Comparison of ENCODE assay signal across 20 cellular contexts in genomic region chr3:374459-374858, GRCh38.
A peak's percentile ranks its signal among the peaks of the same experiment; 100 is the strongest.
DNase-seq lines count a peak whose midpoint lies in the region; ATAC-seq, FAIRE-seq and TF ChIP-seq lines count a peak whose summit lies in the region.
"Had no signal": no experiment of that assay in that cellular context is flagged by ENCODE, and none has a peak within 500 bp of the region (broad histone marks: within the 10 kb centered on the region; RNA-seq: fewer than 3 reads in every experiment).

No MANE protein-coding gene starts in this region.

- no peak overlapping the region for H3K4me3 ChIP-seq in liver (ENCODE audit: low read depth in 1 of 3, low read length in 3 of 3)
- no peak overlapping the region for H3K4me3 ChIP-seq in HepG2 (replicated peaks in 1 of 3; ENCODE audit: insufficient read depth in 1 of 3, low read depth in 2 of 3, low read length in 3 of 3)
- no peak overlapping the region for H3K4me3 ChIP-seq in left ventricle myocardium inferior
- H3K4me3 ChIP-seq: GM23248 had no signal

- no peaks in the 10 kb centered on the region for H3K27me3 Mint-ChIP-seq in activated T-cell treated with anti-CD3 and anti-CD28 coated beads, Interleukin-2, amount 50 U/mL, for 4 hours (ENCODE audit: low read depth)

- H3K79me2 ChIP-seq in HepG2 (ENCODE audit: insufficient read depth, low read length): no peaks in the 10 kb centered on the region

- intact Hi-C loops in HepG2 (cut with micrococcal nuclease; ENCODE audit: unreplicated experiment): no loop called here
- intact Hi-C loops in left ventricle myocardium inferior (cut with micrococcal nuclease): no loop called here

- H4K20me1 ChIP-seq in HepG2 (ENCODE audit: insufficient read depth, low read length): no peaks in the 10 kb centered on the region

- ATAC-seq in HepG2 (no peak), left lobe of liver (peak; percentile 80), HG03442 (IDR thresholded peaks at IDR 0.05; ENCODE audit: unreplicated experiment) (no peak), GM18907 (IDR thresholded peaks at IDR 0.05; ENCODE audit: unreplicated experiment) (no peak)
- ATAC-seq in activated T-cell treated with anti-CD3 and anti-CD28 coated beads, Interleukin-2, amount 50 U/mL, for 4 hours: no peak

- H3K36me3 Mint-ChIP-seq in activated T-cell treated with anti-CD3 and anti-CD28 coated beads, Interleukin-2, amount 50 U/mL, for 4 hours (ENCODE audit: insufficient read depth): no peaks in the 10 kb centered on the region
- H3K36me3 Mint-ChIP-seq: CD4-positive, alpha-beta memory T cell had no signal

- CTCF ChIA-PET in HepG2 (lab: Yijun Ruan, JAX; ENCODE audit: low intra/inter-chr PET ratio, low total read pairs): no interaction called here

- BruUV-seq in HepG2 (replicated peaks; lab: Mats Ljungman, UMichigan): no TSS peak

- no peak for FAIRE-seq in HepG2 (lab: Jason Lieb, UNC)
- FAIRE-seq: GM12891, GM18507, H1 had no signal

- H3K27ac ChIP-seq in liver (ENCODE audit: low read depth in 1 of 2, low read length in 2 of 2) (no peak overlapping the region), HepG2 (ENCODE audit: extremely low read length, insufficient read depth, low read length) (no peak overlapping the region), left ventricle myocardium inferior (replicated peaks) (peak overlapping the region; percentile 68)
- H3K27ac ChIP-seq: GM23248 had no signal

- no peaks in the 10 kb centered on the region for H3K27me3 ChIP-seq in liver (ENCODE audit: control insufficient read depth in 4 of 4, insufficient read depth in 4 of 4, low read length in 3 of 4)
- H3K27me3 ChIP-seq in HepG2 (ENCODE audit: control insufficient read depth in 1 of 2, insufficient read depth in 2 of 2, low read length in 2 of 2): no peaks in the 10 kb centered on the region; a peak in 1 of 5 replicates
- no peaks in the 10 kb centered on the region for H3K27me3 ChIP-seq in left ventricle myocardium inferior (ENCODE audit: low read depth)

- DNase-seq in HepG2 (ENCODE audit: low spot score): no peak
- DNase-seq in left ventricle myocardium inferior: no peak
- no peak for DNase-seq in left lobe of liver (ENCODE audit: low spot score)
- no peak for DNase-seq in activated T-cell treated with anti-CD3 and anti-CD28 coated beads, Interleukin-2, amount 50 U/mL, for 4 hours
- DNase-seq: C1 segment of cervical spinal cord; Calu3; CD4-positive, alpha-beta memory T cell; COR-L47; DMS53; DMS79 treated with DMSO at 0.1 percent for 48 hours; GF-D8; GM23248; H7; HCEC 1CT had no signal

- H3K9me3 ChIP-seq in liver (ENCODE audit: control insufficient read depth in 4 of 4, low read length in 3 of 4) (no peaks in the 10 kb centered on the region), HepG2 (ENCODE audit: low read length) (no peaks in the 10 kb centered on the region), left ventricle myocardium inferior (replicated peaks) (peaks cover 14% of the 10 kb centered on the region)

- H3K4me1 ChIP-seq in liver (ENCODE audit: control insufficient read depth in 4 of 4, insufficient read depth in 4 of 4, low read length in 3 of 4) (peaks cover 0 to 3% (median 0%) of the 10 kb centered on the region in 4 donors), HepG2 (ENCODE audit: insufficient read depth, low read length) (no peaks in the 10 kb centered on the region), left ventricle myocardium inferior (peaks cover 17% of the 10 kb centered on the region)

- peaks cover 15% of the 10 kb centered on the region for H3K9me3 Mint-ChIP-seq in activated T-cell treated with anti-CD3 and anti-CD28 coated beads, Interleukin-2, amount 50 U/mL, for 4 hours

- H3K4me2 ChIP-seq in HepG2 (ENCODE audit: low read depth, low read length): no peak overlapping the region

- H2AFZ ChIP-seq in HepG2 (ENCODE audit: low read length): no peak overlapping the region
- H2AFZ ChIP-seq: GM23248 had no signal

- no peak for TF ChIP-seq POLR2A in HepG2 (IDR thresholded peaks at IDR 0.05; ENCODE audit: insufficient read depth in 1 of 2, low read depth in 2 of 2, low read length in 2 of 2)

- WGBS in liver: 8% methylated on average over 1 of the region's 1 CpG
- WGBS in HepG2 (ENCODE audit: low lambda C conversion rate): 0% methylated on average over 1 of the region's 1 CpG

- H3K36me3 ChIP-seq in liver (ENCODE audit: control insufficient read depth in 4 of 4, insufficient read depth in 3 of 4, low read depth in 1 of 4, low read length in 3 of 4) (no peaks in the 10 kb centered on the region), HepG2 (replicated peaks in 1 of 2; ENCODE audit: control insufficient read depth in 1 of 2, insufficient read depth in 2 of 2, low read length in 2 of 2) (no peaks in the 10 kb centered on the region), left ventricle myocardium inferior (no peaks in the 10 kb centered on the region)

- in situ Hi-C loops in HepG2 (cut with HindIII; ENCODE audit: extremely low pct_ligation_motif_present, low pct_unique_long_range_greater_than_20kb): no loop called here

- H3K4me1 Mint-ChIP-seq in activated T-cell treated with anti-CD3 and anti-CD28 coated beads, Interleukin-2, amount 50 U/mL, for 4 hours (ENCODE audit: low read depth): no peaks in the 10 kb centered on the region
- H3K4me1 Mint-ChIP-seq: CD4-positive, alpha-beta memory T cell had no signal

- TF ChIP-seq EP300 in HepG2 (IDR thresholded peaks at IDR 0.05; ENCODE audit: low read depth in 2 of 2, low read length in 2 of 2) (no peak), HepG2 (CRISPR knock-in tag; IDR thresholded peaks at IDR 0.05; ENCODE audit: borderline replicate concordance) (no peak)

- POLR2A ChIA-PET in HepG2 (lab: Yijun Ruan, JAX): no interaction called here

- H3K4me3 Mint-ChIP-seq in activated T-cell treated with anti-CD3 and anti-CD28 coated beads, Interleukin-2, amount 50 U/mL, for 4 hours: no peak overlapping the region
- H3K4me3 Mint-ChIP-seq: CD4-positive, alpha-beta memory T cell had no signal

- H3K9ac ChIP-seq in liver (ENCODE audit: low read depth in 1 of 2, low read length in 2 of 2) (no peak overlapping the region), HepG2 (ENCODE audit: insufficient read depth, low read depth, low read length) (no peak overlapping the region)
- H3K9ac ChIP-seq: GM23248 had no signal

- TF ChIP-seq CTCF in liver (IDR thresholded peaks at IDR 0.05; ENCODE audit: low read depth, low read length, missing input control) (no peak), HepG2 (CRISPR knock-in tag; IDR thresholded peaks at IDR 0.05) (no peak), left ventricle myocardium inferior (IDR thresholded peaks at IDR 0.05; ENCODE audit: borderline replicate concordance) (no peak)

- TF ChIP-seq RAD21 in liver (IDR thresholded peaks at IDR 0.05): no peak
- no peak for TF ChIP-seq RAD21 in HepG2 (CRISPR knock-in tag; IDR thresholded peaks at IDR 0.05)

TF ChIP-seq in liver, 16 proteins besides CTCF, POLR2A, EP300 and RAD21 (continues in another document):
- no peak for TF ChIP-seq MAX (IDR thresholded peaks at IDR 0.05)
- no peak for TF ChIP-seq SP1 (IDR thresholded peaks at IDR 0.05)
- no peak for TF ChIP-seq EGR1 (IDR thresholded peaks at IDR 0.05; ENCODE audit: low read depth in 2 of 2)
- no peak for TF ChIP-seq ZBTB33 (IDR thresholded peaks at IDR 0.05)
- no peak for TF ChIP-seq ATF3 (IDR thresholded peaks at IDR 0.05)

TF ChIP-seq in HepG2, 621 proteins besides CTCF, POLR2A, EP300 and RAD21:
- TF ChIP-seq ZNF333 (CRISPR knock-in tag; IDR thresholded peaks at IDR 0.05; ENCODE audit: borderline replicate concordance) (no peak), PAWR (CRISPR knock-in tag; IDR thresholded peaks at IDR 0.05; ENCODE audit: borderline replicate concordance) (no peak), ZNF781 (CRISPR knock-in tag; IDR thresholded peaks at IDR 0.05; ENCODE audit: borderline replicate concordance, not compliant biosample characterization) (no peak), KAT7 (CRISPR knock-in tag; IDR thresholded peaks at IDR 0.05; ENCODE audit: borderline replicate concordance) (no peak), SNAI1 (CRISPR knock-in tag; IDR thresholded peaks at IDR 0.05; ENCODE audit: borderline replicate concordance) (no peak), ZNF556 (CRISPR knock-in tag; IDR thresholded peaks at IDR 0.05; ENCODE audit: borderline replicate concordance) (no peak), ZNF263 (CRISPR knock-in tag; IDR thresholded peaks at IDR 0.05) (no peak)
